ENCODE assay signal across 8 cellular contexts in the genomic region with DNA sequence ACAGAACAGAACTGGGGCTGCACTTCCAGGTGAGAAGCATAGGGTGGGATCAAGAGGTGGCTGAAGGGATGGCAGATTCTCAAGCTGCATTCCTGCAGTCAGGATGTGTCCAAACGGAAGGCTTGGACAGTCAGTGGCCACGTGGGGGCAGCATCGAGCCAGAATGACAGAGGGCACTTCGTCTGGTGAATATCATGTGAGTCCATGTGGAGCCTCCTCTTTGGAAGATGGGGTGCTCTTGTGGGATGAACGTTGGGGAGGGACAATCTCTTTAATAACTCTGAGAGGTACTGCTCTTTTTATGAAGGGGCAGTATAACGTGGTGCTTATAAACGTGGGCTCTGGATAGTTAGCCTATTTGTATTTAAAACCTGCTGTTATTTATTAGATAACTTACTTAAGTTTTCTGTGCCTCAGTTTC.
A peak's percentile ranks its signal among the peaks of the same experiment; 100 is the strongest.
DNase-seq lines count a peak whose midpoint lies in the region; ATAC-seq and TF ChIP-seq lines count a peak whose summit lies in the region.

No MANE protein-coding gene starts in this region.

- no peak overlapping the region for H3K4me3 ChIP-seq in cardiac fibroblast (replicated peaks in 1 of 2; ENCODE audit: low read depth in 2 of 2, low read length in 2 of 2)

- peak; percentile 85 for DNase-seq in AG20443 (ENCODE audit: low spot score)
- peak; percentile 42 for DNase-seq in GM19238 (ENCODE audit: insufficient read length, low spot score)
- DNase-seq in NCI-H2029 (lab: John Stamatoyannopoulos, UW) = peak; percentile 75
- peak; percentile 49 for DNase-seq in activated CD4-positive, CD25-positive, alpha-beta regulatory T cell treated with anti-CD3 and anti-CD28 coated beads, Interleukin-2, amount 50 U/mL, for 16 hours (ENCODE audit: low read depth, low spot score)
- peak; percentile 78 to 79 for DNase-seq in cardiac fibroblast (ENCODE audit: low read depth in 2 of 2)
- peak; percentile 74 for DNase-seq in kidney tubule cell (ENCODE audit: low spot score)
- peak; percentile 73 for DNase-seq in stimulated activated CD4-positive, alpha-beta T cell treated with anti-CD3 and anti-CD28 coated beads, Interleukin-4, amount 100 ng/mL, for 1 hour

- no peak for ATAC-seq in GM19455 (IDR thresholded peaks at IDR 0.05; ENCODE audit: unreplicated experiment)

- peak; percentile 89 for TF ChIP-seq CTCF in cardiac fibroblast (IDR thresholded peaks at IDR 0.05; ENCODE audit: low read depth, low read length)
